ENCODE assay signal across 7 cellular contexts in genomic region chr11:73735959-73736358, GRCh38. TPM values are rescaled to one million over a fixed set of nuclear protein-coding genes. Genes with fewer than 3 reads are reported as not detected.
DNase-seq lines count a peak whose midpoint lies in the region; ATAC-seq, FAIRE-seq and TF ChIP-seq lines count a peak whose summit lies in the region.
"Not testable (repeated sequence)": the region's sequence is repeated elsewhere in the genome, so short reads cannot be mapped to it uniquely, and the experiment has no call there.

No MANE protein-coding gene starts in this region.

- not testable (repeated sequence) for TF ChIP-seq RAD21 in GM12878 (IDR thresholded peaks at IDR 0.05; ENCODE audit: insufficient read depth, low read depth, low read length)

- H3K36me3 ChIP-seq in Caco-2 (ENCODE audit: control insufficient read depth, insufficient read depth, low read length); KMS-11 (ENCODE audit: insufficient read depth); GM12878 (ENCODE audit: control insufficient read depth in 2 of 2, insufficient read depth in 2 of 2, low read length in 1 of 2); trophoblast cell (ENCODE audit: control insufficient read depth in 1 of 2, insufficient read depth in 2 of 2, low read length in 2 of 2): not testable (repeated sequence)
- peaks cover 17 to 21% of the 10 kb centered on the region in 2 experiments for H3K36me3 ChIP-seq in mesenchymal stem cell (ENCODE audit: control insufficient read depth in 1 of 2, insufficient read depth in 2 of 2, low read depth in 1 of 2, low read length in 2 of 2)

- not testable (repeated sequence) for H3K9ac ChIP-seq in KMS-11; GM12878 (ENCODE audit: control insufficient read depth, insufficient read depth, low read length); mesenchymal stem cell (ENCODE audit: low read length); trophoblast cell (ENCODE audit: low read length)

- not testable (repeated sequence) for H4K12ac ChIP-seq in trophoblast cell (ENCODE audit: low read depth, low read length)

- not testable (repeated sequence) for H3K4me3 ChIP-seq in Caco-2 (ENCODE audit: low read depth, low read length); GM12865 (ENCODE audit: low read depth, low read length); KMS-11 (IDR thresholded peaks at IDR 0.05; ENCODE audit: insufficient read depth, low read depth, low read length); GM12878; mesenchymal stem cell (ENCODE audit: insufficient read depth in 1 of 2, low read depth in 1 of 2, low read length in 2 of 2); trophoblast cell (ENCODE audit: low read depth, low read length)

- not testable (repeated sequence) for H4K20me1 ChIP-seq in KMS-11 (ENCODE audit: insufficient read depth); GM12878 (ENCODE audit: control insufficient read depth, insufficient read depth)

- not testable (repeated sequence) for H3K79me1 ChIP-seq in mesenchymal stem cell (replicated peaks; ENCODE audit: low read length, poor library complexity, severe bottlenecking); trophoblast cell (ENCODE audit: low read length)

- intact Hi-C loops in Caco-2 (cut with micrococcal nuclease; ENCODE audit: unreplicated experiment); GM12878 (cut with micrococcal nuclease; ENCODE audit: unreplicated experiment): not testable (repeated sequence)

- H3K14ac ChIP-seq in mesenchymal stem cell (ENCODE audit: low read length in 2 of 2); trophoblast cell (ENCODE audit: low read length): not testable (repeated sequence)

- not testable (repeated sequence) for FAIRE-seq in GM12878 (lab: Jason Lieb, UNC)

- H2AK5ac ChIP-seq in mesenchymal stem cell (ENCODE audit: low read length, severe bottlenecking); trophoblast cell (ENCODE audit: low read length): not testable (repeated sequence)

- not testable (repeated sequence) for H2BK15ac ChIP-seq in mesenchymal stem cell (ENCODE audit: low read depth, poor library complexity, severe bottlenecking)

- not testable (repeated sequence) for H3K4me2 ChIP-seq in KMS-11; mesenchymal stem cell (ENCODE audit: low read length, poor library complexity, severe bottlenecking); trophoblast cell (ENCODE audit: low read length)
- H3K4me2 ChIP-seq in GM12878 (ENCODE audit: control insufficient read depth, insufficient read depth) = peak overlapping the region; percentile 9; the same call in 1 of the 2 replicates

- not testable (repeated sequence) for H3K9me3 Mint-ChIP-seq in Caco-2 (ENCODE audit: unreplicated experiment)

- ATAC-seq in GM12878 = not testable (repeated sequence)

- peaks cover 15% of the 10 kb centered on the region for H3K4me1 Mint-ChIP-seq in Caco-2 (ENCODE audit: low read depth, unreplicated experiment)

- H3K4me1 ChIP-seq in Caco-2; GM12878 (ENCODE audit: control insufficient read depth, insufficient read depth, low read length); mesenchymal stem cell (ENCODE audit: control insufficient read depth, insufficient read depth, low read depth, low read length); trophoblast cell (ENCODE audit: control insufficient read depth in 1 of 2, insufficient read depth in 2 of 2, low read length in 2 of 2): not testable (repeated sequence)
- peaks cover 39% of the 10 kb centered on the region for H3K4me1 ChIP-seq in KMS-11 (ENCODE audit: low read depth, poor library complexity, severe bottlenecking)

- peak overlapping the region; percentile 47 for H3K27ac Mint-ChIP-seq in Caco-2 (ENCODE audit: unreplicated experiment)

- RAD21 ChIA-PET in GM12878 (lab: Charles Lee; ENCODE audit: unreplicated experiment) = interaction anchor here (1.0 kb wide), 1 partner anchor 110 kb away, joined by 3 read pairs; no protein-coding TSS in a partner anchor

- H3K79me2 ChIP-seq in KMS-11 (ENCODE audit: insufficient read depth, low read depth) (peaks cover 40% of the 10 kb centered on the region; the same call in 1 of the 2 replicates), GM12878 (ENCODE audit: control insufficient read depth, insufficient read depth, low read length) (peaks cover 20% of the 10 kb centered on the region), trophoblast cell (ENCODE audit: control insufficient read depth, insufficient read depth, low read length, poor library complexity) (peaks cover 15% of the 10 kb centered on the region)

- not testable (repeated sequence) for TF ChIP-seq EP300 in GM12878 (IDR thresholded peaks at IDR 0.05; ENCODE audit: borderline replicate concordance in 1 of 2, control insufficient read depth in 1 of 2, low read depth in 2 of 2, low read length in 2 of 2)

- not testable (repeated sequence) for TF ChIP-seq POLR2A in GM12878 (IDR thresholded peaks at IDR 0.05; ENCODE audit: low read depth, low read length)

- peak overlapping the region; percentile 39; the same call in 1 of the 2 replicates for H3K27ac ChIP-seq in KMS-11
- peak overlapping the region; percentile 44; the same call in 1 of the 2 replicates for H3K27ac ChIP-seq in GM12878 (ENCODE audit: control insufficient read depth, insufficient read depth)
- H3K27ac ChIP-seq in mesenchymal stem cell (ENCODE audit: low read length, poor library complexity, severe bottlenecking) = peak overlapping the region; percentile 52
- H3K27ac ChIP-seq in trophoblast cell (ENCODE audit: low read depth, low read length) = not testable (repeated sequence)

- H3K23ac ChIP-seq in mesenchymal stem cell (ENCODE audit: low read length in 2 of 2); trophoblast cell (ENCODE audit: low read length): not testable (repeated sequence)

- in situ Hi-C loops in GM12878 (cut with MboI) = not testable (repeated sequence)

- H3K27me3 ChIP-seq in Caco-2 (replicated peaks; ENCODE audit: control insufficient read depth, insufficient read depth, low read length); KMS-11 (ENCODE audit: insufficient read depth, low read depth); GM12878 (replicated peaks in 1 of 2; ENCODE audit: control insufficient read depth in 2 of 2, insufficient read depth in 2 of 2, low read length in 1 of 2); mesenchymal stem cell (ENCODE audit: control insufficient read depth in 1 of 2, insufficient read depth in 1 of 2, low read length in 2 of 2); trophoblast cell (ENCODE audit: insufficient read depth, low read length): not testable (repeated sequence)

- not testable (repeated sequence) for H3K18ac ChIP-seq in mesenchymal stem cell (ENCODE audit: low read depth in 1 of 2, low read length in 2 of 2); trophoblast cell (ENCODE audit: low read length)

- DNase-seq in Caco-2; GM12878 (ENCODE audit: low read depth, low spot score); mesenchymal stem cell; trophoblast cell: not testable (repeated sequence)
- peak; percentile 35 for DNase-seq in GM12865 (ENCODE audit: low read depth)
- peak; percentile 80 for DNase-seq in RPMI8226

- not testable (repeated sequence) for H2BK12ac ChIP-seq in mesenchymal stem cell (ENCODE audit: low read length in 2 of 2); trophoblast cell (ENCODE audit: low read length)

- H2BK5ac ChIP-seq in mesenchymal stem cell (ENCODE audit: low read depth, low read length, poor library complexity, severe bottlenecking); trophoblast cell (ENCODE audit: low read depth, low read length, poor library complexity): not testable (repeated sequence)

- 29% methylated on average over 7 of the region's 7 CpGs for WGBS in GM12878 (ENCODE audit: insufficient coverage, insufficient replicate concordance, low lambda C conversion rate, missing lambda C conversion rate)
- 96% methylated on average over 7 of the region's 7 CpGs for WGBS in mesenchymal stem cell
- no CpG with 5 or more reads among the region's 7 CpGs for WGBS in trophoblast cell (ENCODE audit: extremely low coverage, insufficient coverage, insufficient read length)

- CTCF ChIA-PET in Caco-2 (lab: Charles Lee); GM12878 (lab: Yijun Ruan, JAX): not testable (repeated sequence)

- H2AFZ ChIP-seq in KMS-11 (ENCODE audit: low read depth); GM12878 (ENCODE audit: control insufficient read depth, low read depth, low read length); mesenchymal stem cell (ENCODE audit: low read depth, low read length); trophoblast cell (ENCODE audit: insufficient read depth, low read length, poor library complexity): not testable (repeated sequence)

- H2BK120ac ChIP-seq in mesenchymal stem cell (ENCODE audit: low read depth, low read length); trophoblast cell (ENCODE audit: insufficient read depth, low read length, poor library complexity): not testable (repeated sequence)

- POLR2A ChIA-PET in Caco-2 (lab: Charles Lee) = not testable (repeated sequence)
- POLR2A ChIA-PET in GM12878 (lab: Charles Lee) = interaction anchor here (1.3 kb wide), 1 partner anchor 12 kb away, joined by 7 read pairs; no protein-coding TSS in a partner anchor

- SMC1A ChIA-PET in GM12878 (lab: Charles Lee; ENCODE audit: uncharacterized antibody, unreplicated experiment) = not testable (repeated sequence)

- H3K9me3 ChIP-seq in Caco-2; GM12878 (replicated peaks; ENCODE audit: control insufficient read depth, insufficient read depth, low read length); mesenchymal stem cell (ENCODE audit: control insufficient read depth, low read length); trophoblast cell (ENCODE audit: insufficient read depth, low read depth, low read length): not testable (repeated sequence)

- peaks cover 62% of the 10 kb centered on the region for H3K36me3 Mint-ChIP-seq in Caco-2 (ENCODE audit: insufficient read depth, unreplicated experiment)

- not testable (repeated sequence) for TF ChIP-seq CTCF in Caco-2 (IDR thresholded peaks at IDR 0.05; ENCODE audit: insufficient read depth in 1 of 2, low read depth in 1 of 2, low read length in 1 of 2, severe bottlenecking in 1 of 2, unreplicated experiment in 1 of 2); GM12865 (IDR thresholded peaks at IDR 0.05; ENCODE audit: insufficient read depth, low read depth, low read length, missing control alignments); KMS-11 (conservative IDR thresholded peaks at IDR 0.05; ENCODE audit: low read depth, low read length); GM12878 (IDR thresholded peaks at IDR 0.05 in 2 of 3, conservative IDR thresholded peaks at IDR 0.05 in 1 of 3; ENCODE audit: control insufficient read depth in 2 of 3, extremely low read depth in 1 of 3, insufficient read depth in 1 of 3, low read depth in 3 of 3, low read length in 3 of 3)

- BruUV-seq in Caco-2 (replicated peaks; lab: Mats Ljungman, UMichigan); GM12878 (replicated peaks; lab: Mats Ljungman, UMichigan): not testable (repeated sequence)

- H3K27me3 Mint-ChIP-seq in Caco-2 (ENCODE audit: insufficient read depth, unreplicated experiment) = not testable (repeated sequence)

- not testable (repeated sequence) for H4K8ac ChIP-seq in mesenchymal stem cell (ENCODE audit: low read length); trophoblast cell (ENCODE audit: low read depth, low read length)

- H4K91ac ChIP-seq in mesenchymal stem cell (ENCODE audit: low read length); trophoblast cell (ENCODE audit: low read depth, low read length): not testable (repeated sequence)

- H3K4ac ChIP-seq in mesenchymal stem cell (ENCODE audit: low read depth in 1 of 2, low read length in 2 of 2) = not testable (repeated sequence)
- H3K4ac ChIP-seq in trophoblast cell (ENCODE audit: low read depth, low read length) = peak overlapping the region; percentile 4

- not testable (repeated sequence) for H3K4me3 Mint-ChIP-seq in Caco-2 (ENCODE audit: unreplicated experiment)

RNA-seq across cellular contexts. Expression of gene RAB6A, which starts 24.9 kb away (rescaled TPM):
- total RNA-seq in Caco-2 (2022) = 210 and 227 TPM in 2 replicates
- 50.6 and 58.6 TPM in 2 replicates for total RNA-seq in GM12878 (2013; cell fraction: nucleolus; rRNA removed)
- total RNA-seq in GM12878 (2014; rRNA removed) = 23.9 and 27.7 TPM in 2 replicates
- total RNA-seq in GM12878 (2014; rRNA removed; fragmentation: Illumina TruSeq; extraction: Trizol) = 27.7 and 27.9 TPM in 2 replicates
- total RNA-seq in GM12878 (2021) = 41.7 and 47.4 TPM in 2 replicates
- 22.3 TPM for polyA plus RNA-seq in GM12878 (2011; ENCODE audit: low read depth)
- polyA plus RNA-seq in GM12878 (2011; rRNA removed) = 107 and 148 TPM in 2 replicates
- 28.7 and 29.5 TPM in 2 replicates for polyA plus RNA-seq in GM12878 (2011; cell fraction: cytosol; rRNA removed)
- 25.9 and 31.9 TPM in 2 replicates for polyA plus RNA-seq in GM12878 (2011; cell fraction: nucleus; rRNA removed)
- polyA plus RNA-seq in GM12878 (2012) = 30.5 and 36.3 TPM in 2 replicates
- 40.3 and 53.0 TPM in 2 replicates for polyA plus RNA-seq in GM12878 (2014; fragmentation: Illumina TruSeq; extraction: Trizol)
- polyA plus RNA-seq in GM12878 (2014; fragmentation: Nextera tagmentation; extraction: Ambion mirVana) = 10 to 100 TPM in 1 of 2 experiments, 1 to 10 TPM in 1; 9.8 to 10.9 TPM
- 25.9 and 29.8 TPM in 2 replicates for polyA plus RNA-seq in GM12878 (2014; rRNA removed)
- 10 to 100 TPM; 48.4 to 50.0 TPM for polyA plus RNA-seq in GM12878 (2016; fragmentation: Nextera tagmentation; extraction: Ambion mirVana)
- 64.9 and 149 TPM in 2 replicates for polyA minus RNA-seq in GM12878 (2011; rRNA and poly(A)+ RNA removed)
- polyA minus RNA-seq in GM12878 (2011; cell fraction: cytosol; rRNA and poly(A)+ RNA removed) = 27.6 and 44.8 TPM in 2 replicates
- 11.8 and 16.6 TPM in 2 replicates for polyA minus RNA-seq in GM12878 (2011; cell fraction: nucleus; rRNA and poly(A)+ RNA removed)
- polyA plus RNA-seq in mesenchymal stem cell (2013, experiment 1 of 2) = 121 TPM
- polyA plus RNA-seq in mesenchymal stem cell (2013, experiment 2 of 2) = 123 TPM
- 147 and 155 TPM in 2 replicates for polyA plus RNA-seq in trophoblast cell (2013)

RNA-seq across cellular contexts. Expression of gene MRPL48, which starts 51.7 kb away (rescaled TPM):
- total RNA-seq in Caco-2 (2022) = 111 and 113 TPM in 2 replicates
- total RNA-seq in GM12878 (2013; cell fraction: nucleolus; rRNA removed) = 22.1 and 22.6 TPM in 2 replicates
- 63.1 and 79.3 TPM in 2 replicates for total RNA-seq in GM12878 (2014; rRNA removed)
- 67.7 and 74.5 TPM in 2 replicates for total RNA-seq in GM12878 (2014; rRNA removed; fragmentation: Illumina TruSeq; extraction: Trizol)
- 42.2 and 50.6 TPM in 2 replicates for total RNA-seq in GM12878 (2021)
- polyA plus RNA-seq in GM12878 (2011; ENCODE audit: low read depth) = 31.7 TPM
- polyA plus RNA-seq in GM12878 (2011; rRNA removed) = 92.4 and 101 TPM in 2 replicates
- polyA plus RNA-seq in GM12878 (2011; cell fraction: cytosol; rRNA removed) = 42.4 and 51.5 TPM in 2 replicates
- 27.3 and 29.6 TPM in 2 replicates for polyA plus RNA-seq in GM12878 (2011; cell fraction: nucleus; rRNA removed)
- 48.1 and 51.2 TPM in 2 replicates for polyA plus RNA-seq in GM12878 (2012)
- polyA plus RNA-seq in GM12878 (2014; fragmentation: Illumina TruSeq; extraction: Trizol) = 46.7 and 47.1 TPM in 2 replicates
- 100 to 1,000 TPM; 149 to 159 TPM for polyA plus RNA-seq in GM12878 (2014; fragmentation: Nextera tagmentation; extraction: Ambion mirVana)
- polyA plus RNA-seq in GM12878 (2014; rRNA removed) = 51.5 and 56.4 TPM in 2 replicates
- 100 to 1,000 TPM; 110 to 113 TPM for polyA plus RNA-seq in GM12878 (2016; fragmentation: Nextera tagmentation; extraction: Ambion mirVana)
- 27.0 and 29.2 TPM in 2 replicates for polyA minus RNA-seq in GM12878 (2011; rRNA and poly(A)+ RNA removed)
- 8.8 and 15.2 TPM in 2 replicates for polyA minus RNA-seq in GM12878 (2011; cell fraction: cytosol; rRNA and poly(A)+ RNA removed)
- 8.3 and 12.7 TPM in 2 replicates for polyA minus RNA-seq in GM12878 (2011; cell fraction: nucleus; rRNA and poly(A)+ RNA removed)
- 42.8 TPM for polyA plus RNA-seq in mesenchymal stem cell (2013, experiment 1 of 2)
- polyA plus RNA-seq in mesenchymal stem cell (2013, experiment 2 of 2) = 43.4 TPM
- 55.2 and 56.9 TPM in 2 replicates for polyA plus RNA-seq in trophoblast cell (2013)
